ENCODE assay signal across 20 cellular contexts in the genomic region with DNA sequence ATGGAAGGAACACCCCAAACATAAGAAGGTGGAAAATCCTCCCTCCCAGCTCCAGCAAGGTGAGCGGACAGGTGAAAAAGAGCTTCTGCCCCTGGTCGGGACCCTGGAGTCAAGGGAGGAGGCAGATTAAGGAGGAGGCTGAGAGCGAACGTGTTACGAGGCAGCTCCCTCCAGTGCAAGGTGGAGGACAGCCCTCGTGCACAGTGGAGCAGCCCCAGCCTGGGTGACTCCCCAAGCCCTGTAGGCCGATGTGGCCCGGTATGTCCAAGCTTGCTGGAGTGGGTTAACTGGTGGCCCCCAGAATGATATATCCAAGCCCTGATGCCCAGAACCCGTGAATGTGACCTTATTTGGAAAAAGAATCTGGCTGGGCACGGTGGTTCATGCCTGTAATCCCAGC. TPM values are rescaled to one million over a fixed set of nuclear protein-coding genes. Genes with fewer than 3 reads are reported as not detected.
"Had no signal": no experiment of that assay in that cellular context is flagged by ENCODE, and none has a peak within 500 bp of the region (broad histone marks: within the 10 kb centered on the region; RNA-seq: fewer than 3 reads in every experiment).

No MANE protein-coding gene starts in this region.

- DNase-seq: Kasumi-1, MG63, NCI-H1092, NCI-H1436, NCI-H187 treated with DMSO at 0.1 percent for 48 hours, NCI-H2029 treated with DMSO at 0.1 percent for 48 hours, NCI-H2227 treated with DMSO at 0.1 percent for 48 hours, NCI-H524, NCI-H526 treated with DMSO at 0.1 percent for 48 hours, NCI-H748 treated with DMSO at 0.1 percent for 48 hours, RPMI8226, SHP77, SK-N-SH, SW 1271 had no signal

- H3K36me3 Mint-ChIP-seq: IgD-negative memory B cell had no signal

- H3K9me3 ChIP-seq: SK-N-SH had no signal

- H3K4me3 ChIP-seq: K562, MG63 had no signal

- FAIRE-seq: HepG2, K562, RCC 7860 had no signal

- H3K4me3 Mint-ChIP-seq: IgD-negative memory B cell had no signal

- ATAC-seq: HepG2, K562 had no signal

- H3K9me2 ChIP-seq: SK-N-SH had no signal

- H3K27ac ChIP-seq: KMS-11 had no signal

- H3K4me2 ChIP-seq: KMS-11, SK-N-SH had no signal

- H3K9ac ChIP-seq: KMS-11, SK-N-SH had no signal

- H3K36me3 ChIP-seq: MG63 had no signal

- H3K27me3 ChIP-seq: MG63 had no signal

- H3K27ac Mint-ChIP-seq: IgD-negative memory B cell had no signal

RNA-seq across cellular contexts. Expression of gene CRISPLD2, which starts 15.5 kb away (rescaled TPM):
- total RNA-seq: HT1080 had no signal
- polyA plus RNA-seq: IgD-negative memory B cell had no signal
